Comparison of ENCODE assay signal across 9 cellular contexts in the genomic region with DNA sequence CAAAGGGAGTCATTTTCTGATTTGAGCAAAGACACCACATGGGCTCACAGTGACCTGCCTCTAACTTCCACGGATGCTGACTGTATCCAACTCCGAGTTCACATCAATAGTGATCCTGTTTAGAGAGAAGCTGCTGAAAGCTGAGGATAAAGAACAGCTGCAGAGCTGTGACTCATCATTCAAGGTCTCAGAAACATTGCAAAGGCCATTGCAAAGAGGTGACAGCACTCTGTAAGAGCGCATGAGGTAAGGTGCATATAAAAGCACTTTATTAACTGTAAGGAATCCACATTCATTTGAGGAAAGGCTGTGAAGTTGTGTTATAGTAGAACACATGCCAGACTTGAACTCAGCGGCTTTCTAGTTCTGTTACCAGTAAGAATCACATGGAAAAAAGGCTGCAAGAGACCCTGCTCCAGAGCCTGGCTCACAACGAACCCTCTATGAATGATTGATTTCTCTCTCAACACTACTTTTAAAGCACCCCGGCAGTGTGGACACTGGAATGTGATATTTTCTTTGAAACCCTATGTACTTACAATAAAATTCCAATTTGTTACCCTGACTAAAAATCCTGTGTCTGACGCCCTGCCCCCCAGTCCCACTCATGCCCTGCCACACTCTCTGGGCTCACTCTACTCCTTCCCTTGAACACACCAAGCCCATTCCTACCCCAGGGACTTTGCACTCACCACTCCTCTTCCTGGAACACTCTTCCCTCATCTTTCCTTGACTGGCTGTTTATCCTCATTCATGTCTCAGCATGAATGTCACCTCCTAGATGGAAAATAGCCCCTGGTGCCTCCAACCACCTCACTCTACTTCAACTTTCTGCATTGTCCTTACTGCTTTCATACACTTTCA.
A peak's percentile ranks its signal among the peaks of the same experiment; 100 is the strongest.
DNase-seq lines count a peak whose midpoint lies in the region; ATAC-seq, FAIRE-seq and TF ChIP-seq lines count a peak whose summit lies in the region.
"Had no signal": no experiment of that assay in that cellular context is flagged by ENCODE, and none has a peak within 500 bp of the region (broad histone marks: within the 10 kb centered on the region; RNA-seq: fewer than 3 reads in every experiment).

No MANE protein-coding gene starts in this region.

- DNase-seq in H54 (ENCODE audit: insufficient read length, low spot score) (peak; percentile 85), RPMI7951 (ENCODE audit: low read depth) (peak; percentile 80), fibroblast of pulmonary artery (ENCODE audit: low read depth) (peak; percentile 87), putamen (ENCODE audit: low spot score) (peak; percentile 50), NK-92 (lab: John Stamatoyannopoulos, UW; ENCODE audit: unreplicated experiment) (no peak), T-helper 17 cell (no peak), NCI-H446 treated with DMSO at 0.1 percent for 48 hours (lab: John Stamatoyannopoulos, UW) (no peak)
- DNase-seq: sigmoid colon had no signal

- peaks cover 30% of the 10 kb centered on the region for H3K27me3 Mint-ChIP-seq in T-helper 17 cell

- no peak overlapping the region for H3K4me3 Mint-ChIP-seq in T-helper 17 cell

- TF ChIP-seq CTCF in fibroblast of pulmonary artery (IDR thresholded peaks at IDR 0.05; ENCODE audit: low read length, missing control alignments) = no peak

- peak; percentile 72 for FAIRE-seq in H54 (lab: Jason Lieb, UNC)

- no peak for TF ChIP-seq POLR2A in H54 (IDR thresholded peaks at IDR 0.05; ENCODE audit: low read depth, low read length)

- H3K4me1 Mint-ChIP-seq in T-helper 17 cell = peaks cover 12% of the 10 kb centered on the region

- ATAC-seq in T-helper 17 cell = no peak
- ATAC-seq in HG03469 (IDR thresholded peaks at IDR 0.05; ENCODE audit: unreplicated experiment) = no peak

- H3K9me3 ChIP-seq in T-helper 17 cell (ENCODE audit: control insufficient read depth, low read length, poor library complexity, severe bottlenecking) = no peaks in the 10 kb centered on the region
- H3K9me3 ChIP-seq: sigmoid colon had no signal

- no peak overlapping the region for H3K4me3 ChIP-seq in fibroblast of pulmonary artery (replicated peaks; ENCODE audit: low read depth, low read length)
- H3K4me3 ChIP-seq: sigmoid colon had no signal

- no peak overlapping the region for H3K27ac Mint-ChIP-seq in T-helper 17 cell

- H3K36me3 Mint-ChIP-seq in T-helper 17 cell (ENCODE audit: low read depth) = no peaks in the 10 kb centered on the region

Comparison
In these comparisons a context has a peak if more than half of its experiments do, and no peak if none do; other contexts are left out.
1. DNase-seq: peak in H54 (single experiment), RPMI7951 (single experiment), fibroblast of pulmonary artery (single experiment) and putamen (single experiment); none in NK-92 (single experiment), T-helper 17 cell (0 of 3) and NCI-H446 treated with DMSO at 0.1 percent for 48 hours (single experiment).